ENCODE assay signal across 8 cellular contexts in genomic region chr10:98467506-98468318, GRCh38. TPM values are rescaled to one million over a fixed set of nuclear protein-coding genes. Genes with fewer than 3 reads are reported as not detected.
DNase-seq lines count a peak whose midpoint lies in the region; ATAC-seq and TF ChIP-seq lines count a peak whose summit lies in the region.

No MANE protein-coding gene starts in this region.

- intact Hi-C loops in activated CD4-positive, alpha-beta T cell treated with anti-CD3 and anti-CD28 coated beads, Interleukin-2, amount 10 ng/mL, durations not matched to agents 24 days and 14 days (cut with micrococcal nuclease) = loop anchor here (1.0 kb wide), 2 partner anchors 197 to 779 kb away; no protein-coding TSS in a partner anchor
- intact Hi-C loops in right lobe of liver (cut with DNase I) = loop anchor here in 1 of 2 donors (10.0 kb wide), 1 partner anchor 707 kb away; no protein-coding TSS in a partner anchor

- H3K27me3 ChIP-seq in BJ (ENCODE audit: control insufficient read depth, insufficient read depth, low read length) (no peaks in the 10 kb centered on the region), right lobe of liver (no peaks in the 10 kb centered on the region)

- ATAC-seq in GM19035 (IDR thresholded peaks at IDR 0.05; ENCODE audit: unreplicated experiment) (peak; percentile 95), HG03196 (IDR thresholded peaks at IDR 0.05; ENCODE audit: unreplicated experiment) (peak; percentile 94), right lobe of liver (peak; percentile 98 to 99 (median 98))

- H3K9me3 Mint-ChIP-seq in activated CD4-positive, alpha-beta T cell treated with anti-CD3 and anti-CD28 coated beads, Interleukin-2, amount 10 ng/mL, durations not matched to agents 24 days and 14 days = no peaks in the 10 kb centered on the region

- CTCF ChIA-PET in BJ (lab: Yijun Ruan, JAX) = interaction anchor here (0.5 to 3.3 kb wide), 24 partner anchors 10 to 781 kb away, joined by 3 to 19 read pairs (median 4); no protein-coding TSS in a partner anchor

- no peaks in the 10 kb centered on the region for H3K36me3 ChIP-seq in BJ (ENCODE audit: control insufficient read depth, insufficient read depth, low read length)
- H3K36me3 ChIP-seq in right lobe of liver = no peaks in the 10 kb centered on the region

- peak overlapping the region; percentile 90 for H3K4me3 Mint-ChIP-seq in activated CD4-positive, alpha-beta T cell treated with anti-CD3 and anti-CD28 coated beads, Interleukin-2, amount 10 ng/mL, durations not matched to agents 24 days and 14 days

- H3K36me3 Mint-ChIP-seq in activated CD4-positive, alpha-beta T cell treated with anti-CD3 and anti-CD28 coated beads, Interleukin-2, amount 10 ng/mL, durations not matched to agents 24 days and 14 days (ENCODE audit: low read depth) = no peaks in the 10 kb centered on the region

- no peaks in the 10 kb centered on the region for H3K4me1 ChIP-seq in right lobe of liver

- H3K9me3 ChIP-seq in right lobe of liver = no peaks in the 10 kb centered on the region

- peak; percentile 86 for TF ChIP-seq CTCF in BJ (IDR thresholded peaks at IDR 0.05; ENCODE audit: insufficient read depth, low read depth, low read length)
- TF ChIP-seq CTCF in right lobe of liver (IDR thresholded peaks at IDR 0.05) = peak; percentile 81 to 87 (median 81)

- POLR2A ChIA-PET in BJ (lab: Charles Lee) = no interaction called here

- DNase-seq in BJ (ENCODE audit: low read depth) = no peak
- peak; percentile 75 for DNase-seq in NCI-H510A (lab: John Stamatoyannopoulos, UW)
- DNase-seq in activated CD4-positive, alpha-beta T cell treated with anti-CD3 and anti-CD28 coated beads, Interleukin-2, amount 10 ng/mL, durations not matched to agents 24 days and 14 days = peak; percentile 87
- peak; percentile 84 for DNase-seq in ecto neural progenitor cell (ENCODE audit: low spot score)
- DNase-seq in right lobe of liver = peak; percentile 69 to 77 (median 76)
- peak; percentile 53 for DNase-seq in stimulated activated CD4-positive, alpha-beta T cell treated with anti-CD3 and anti-CD28 coated beads, Interleukin-4, amount 100 ng/mL, for 1 hour

- no peak overlapping the region for H3K27ac ChIP-seq in right lobe of liver

- peaks cover 38% of the 10 kb centered on the region for H3K27me3 Mint-ChIP-seq in activated CD4-positive, alpha-beta T cell treated with anti-CD3 and anti-CD28 coated beads, Interleukin-2, amount 10 ng/mL, durations not matched to agents 24 days and 14 days

- H3K4me3 ChIP-seq in BJ (ENCODE audit: low read depth, low read length) = peak overlapping the region; percentile 42
- peak overlapping the region; percentile 49 to 58 (median 51) for H3K4me3 ChIP-seq in right lobe of liver

- 0% methylated on average over 10 of the region's 44 CpGs for WGBS in right lobe of liver (ENCODE audit: insufficient coverage, low coverage, low lambda C conversion rate, missing lambda C conversion rate)

- H3K4me1 Mint-ChIP-seq in activated CD4-positive, alpha-beta T cell treated with anti-CD3 and anti-CD28 coated beads, Interleukin-2, amount 10 ng/mL, durations not matched to agents 24 days and 14 days = peaks cover 10% of the 10 kb centered on the region

- TF ChIP-seq POLR2A in right lobe of liver (IDR thresholded peaks at IDR 0.05) = no peak

- peak overlapping the region; percentile 69 for H3K27ac Mint-ChIP-seq in activated CD4-positive, alpha-beta T cell treated with anti-CD3 and anti-CD28 coated beads, Interleukin-2, amount 10 ng/mL, durations not matched to agents 24 days and 14 days

RNA-seq across cellular contexts. Expression of gene HPS1, which starts 21.0 kb away (rescaled TPM):
- polyA plus RNA-seq in BJ (2011; rRNA removed) = 45.8 and 88.8 TPM in 2 replicates
- polyA minus RNA-seq in BJ (2011; rRNA and poly(A)+ RNA removed) = 39.3 and 51.3 TPM in 2 replicates
- total RNA-seq in activated CD4-positive, alpha-beta T cell treated with anti-CD3 and anti-CD28 coated beads, Interleukin-2, amount 10 ng/mL, durations not matched to agents 24 days and 14 days = 58.6 and 61.5 TPM in 2 replicates
- 10 to 100 TPM; 18.2 to 44.5 (median 32.0) TPM for total RNA-seq in right lobe of liver

RNA-seq across cellular contexts. Expression of gene PYROXD2, which starts 52.7 kb away (rescaled TPM):
- polyA plus RNA-seq in BJ (2011; rRNA removed) = 13.9 and 23.1 TPM in 2 replicates
- 9.6 and 14.6 TPM in 2 replicates for polyA minus RNA-seq in BJ (2011; rRNA and poly(A)+ RNA removed)
- 2.3 and 4.3 TPM in 2 replicates for total RNA-seq in activated CD4-positive, alpha-beta T cell treated with anti-CD3 and anti-CD28 coated beads, Interleukin-2, amount 10 ng/mL, durations not matched to agents 24 days and 14 days
- total RNA-seq in right lobe of liver = 10 to 100 TPM in 2 of 6 experiments, 1 to 10 TPM in 4; 3.0 to 25.3 (median 7.1) TPM
